ENCODE assay signal across 17 cellular contexts in genomic region chr2:229417906-229418305, GRCh38.
DNase-seq lines count a peak whose midpoint lies in the region; ATAC-seq and TF ChIP-seq lines count a peak whose summit lies in the region.
"Had no signal": no experiment of that assay in that cellular context is flagged by ENCODE, and none has a peak within 500 bp of the region (broad histone marks: within the 10 kb centered on the region; RNA-seq: fewer than 3 reads in every experiment).

No MANE protein-coding gene starts in this region.

- peak; percentile 79 for DNase-seq in DMS53 treated with DMSO at 0.1 percent for 48 hours (lab: John Stamatoyannopoulos, UW; ENCODE audit: unreplicated experiment)
- DNase-seq in NCI-H2029 treated with DMSO at 0.1 percent for 48 hours (lab: John Stamatoyannopoulos, UW): peak; percentile 82
- DNase-seq in astrocyte of the hippocampus (ENCODE audit: low read depth, low spot score): peak; percentile 46
- no peak for DNase-seq in ovary
- no peak for DNase-seq in RPMI8226
- no peak for DNase-seq in naive thymus-derived CD8-positive, alpha-beta T cell
- DNase-seq: activated CD8-positive, alpha-beta T cell treated with anti-CD3 and anti-CD28 coated beads, Interleukin-2, amount 10 ng/mL, durations not matched to agents 7 days and 5 days; activated naive CD4-positive, alpha-beta T cell treated with Interleukin-2 at 50 U/mL for 16 hours; AML-193; cerebellar nuclear complex; NCI-H2171 treated with DMSO at 0.1 percent for 48 hours had no signal

- no peak for TF ChIP-seq CTCF in ovary (IDR thresholded peaks at IDR 0.05)

- peak overlapping the region; percentile 55 to 91 for H3K27ac ChIP-seq in ovary
- H3K27ac ChIP-seq: parathyroid adenoma had no signal

- no peaks in the 10 kb centered on the region for H3K9me3 ChIP-seq in ovary
- H3K9me3 ChIP-seq: HAP-1 had no signal

- no peak overlapping the region for H3K4me3 ChIP-seq in ovary
- H3K4me3 ChIP-seq: HAP-1 had no signal

- H3K27me3 ChIP-seq in ovary: no peaks in the 10 kb centered on the region

- no peak for TF ChIP-seq POLR2A in ovary (IDR thresholded peaks at IDR 0.05)

- intact Hi-C loops in ovary (cut with DNase I): loop anchor here in 1 of 4 donors (10.0 kb wide), 1 partner anchor 143 kb away; the partner anchor contains the start of gene PID1

- POLR2A ChIA-PET in naive thymus-derived CD8-positive, alpha-beta T cell (lab: Charles Lee): no interaction called here

- no peak for ATAC-seq in HG03439 (IDR thresholded peaks at IDR 0.05; ENCODE audit: unreplicated experiment)
- no peak for ATAC-seq in activated CD4-positive, CD25-positive, alpha-beta regulatory T cell treated with anti-CD3 and anti-CD28 coated beads, Interleukin-2, amount 50 U/mL, for 24 hours
- no peak for ATAC-seq in naive thymus-derived CD8-positive, alpha-beta T cell
- ATAC-seq: activated CD8-positive, alpha-beta T cell treated with anti-CD3 and anti-CD28 coated beads, Interleukin-2, amount 10 ng/mL, durations not matched to agents 7 days and 5 days; esophagus mucosa had no signal

- peaks cover 0 to 30% (median 8%) of the 10 kb centered on the region in 5 donors for H3K27me3 Mint-ChIP-seq in naive thymus-derived CD8-positive, alpha-beta T cell

- no peaks in the 10 kb centered on the region for H3K36me3 ChIP-seq in ovary
- H3K36me3 ChIP-seq: HAP-1 had no signal

- H3K4me1 ChIP-seq in ovary (ENCODE audit: insufficient read depth): peaks cover 19% of the 10 kb centered on the region
- H3K4me1 ChIP-seq: HAP-1, parathyroid adenoma had no signal

- no peak overlapping the region for H3K27ac Mint-ChIP-seq in naive thymus-derived CD8-positive, alpha-beta T cell
- H3K27ac Mint-ChIP-seq: activated CD8-positive, alpha-beta T cell treated with anti-CD3 and anti-CD28 coated beads, Interleukin-2, amount 10 ng/mL, durations not matched to agents 7 days and 5 days; memory B cell had no signal

- TF ChIP-seq EP300 in ovary (IDR thresholded peaks at IDR 0.05): no peak

- H3K9me3 Mint-ChIP-seq in naive thymus-derived CD8-positive, alpha-beta T cell: peaks cover 0 to 9% (median 3%) of the 10 kb centered on the region in 9 donors

- WGBS in ovary, 3 donors: 83 to 87% (median 86%) methylated on average over 7 of the region's 7 CpGs

- H3K36me3 Mint-ChIP-seq in naive thymus-derived CD8-positive, alpha-beta T cell: peaks cover 0 to 1% (median 0%) of the 10 kb centered on the region in 3 donors
- H3K36me3 Mint-ChIP-seq: memory B cell had no signal

- no peak overlapping the region for H3K4me3 Mint-ChIP-seq in naive thymus-derived CD8-positive, alpha-beta T cell
- H3K4me3 Mint-ChIP-seq: activated CD8-positive, alpha-beta T cell treated with anti-CD3 and anti-CD28 coated beads, Interleukin-2, amount 10 ng/mL, durations not matched to agents 7 days and 5 days; memory B cell had no signal

- H3K4me1 Mint-ChIP-seq in naive thymus-derived CD8-positive, alpha-beta T cell: peaks cover 0 to 11% (median 0%) of the 10 kb centered on the region in 4 donors

Comparison
In these comparisons a context has a peak if more than half of its experiments do, and no peak if none do; other contexts are left out.
1. DNase-seq: peak in DMS53 treated with DMSO at 0.1 percent for 48 hours (single experiment), NCI-H2029 treated with DMSO at 0.1 percent for 48 hours (single experiment) and astrocyte of the hippocampus (single experiment); none in ovary (0 of 5), RPMI8226 (single experiment) and naive thymus-derived CD8-positive, alpha-beta T cell (0 of 10).